In genomic region chr20:32477594-32478512, GRCh38 we compare ENCODE assay signal across 1 cellular context.
TF ChIP-seq lines count a peak whose summit lies in the region.

No MANE protein-coding gene starts in this region.

TF ChIP-seq in SK-N-SH, 30 proteins besides CTCF, POLR2A, EP300 and RAD21 (continued from another document):
- TF ChIP-seq ZBTB33 (IDR thresholded peaks at IDR 0.05; ENCODE audit: borderline replicate concordance, low read depth) (no peak), MEF2A (IDR thresholded peaks at IDR 0.05; ENCODE audit: borderline replicate concordance, low read depth) (no peak), NFIC (IDR thresholded peaks at IDR 0.05; ENCODE audit: borderline replicate concordance) (no peak), CHD2 (IDR thresholded peaks at IDR 0.05; ENCODE audit: low read length, partially characterized antibody) (no peak), YY1 (IDR thresholded peaks at IDR 0.05; ENCODE audit: low read depth) (no peak), SIN3A (IDR thresholded peaks at IDR 0.05; ENCODE audit: borderline replicate concordance, low read depth, low read length) (no peak), PBX3 (IDR thresholded peaks at IDR 0.05) (no peak), MXI1 (IDR thresholded peaks at IDR 0.05; ENCODE audit: low read depth, low read length) (no peak), POLR2AphosphoS5 (IDR thresholded peaks at IDR 0.05; ENCODE audit: low read depth, low read length) (no peak)
